Comparison of ENCODE assay signal across 29 cellular contexts in the genomic region with DNA sequence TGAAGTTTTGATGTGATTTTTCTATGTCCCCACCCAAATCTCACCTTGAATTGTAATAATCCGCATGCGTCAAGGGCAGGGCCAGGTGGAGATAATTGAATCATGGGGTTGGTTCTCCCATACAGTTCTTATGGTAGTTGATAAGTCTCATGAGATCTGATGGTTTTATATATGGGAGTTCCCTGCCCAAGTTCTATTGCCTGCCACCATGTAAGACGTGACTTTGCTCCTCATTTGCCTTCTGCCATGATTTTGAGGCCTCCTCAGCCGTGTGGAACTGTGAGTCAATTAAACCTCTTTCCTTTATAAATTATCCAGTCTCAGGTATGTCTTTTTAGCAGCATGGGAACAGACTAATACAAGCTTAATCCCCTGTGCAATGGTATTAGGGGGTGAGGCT.
"Had no signal": no experiment of that assay in that cellular context is flagged by ENCODE, and none has a peak within 500 bp of the region (broad histone marks: within the 10 kb centered on the region; RNA-seq: fewer than 3 reads in every experiment).

No MANE protein-coding gene starts in this region.

- H3K27ac ChIP-seq: colonic mucosa, coronary artery, dorsolateral prefrontal cortex, epithelial cell of prostate, esophagus muscularis mucosa, esophagus squamous epithelium, foreskin keratinocyte, gastrocnemius medialis, gastroesophageal sphincter, heart left ventricle, heart right ventricle, hepatocyte had no signal

- H3K27me3 Mint-ChIP-seq: dendritic cell treated with granulocyte-macrophage colony-stimulating factor and Interleukin-4, amounts not matched to agents 40 ng/mL and 50 ng/mL, for 4 days had no signal

- H3K9me3 Mint-ChIP-seq: effector memory CD8-positive, alpha-beta T cell had no signal

- H3K27me3 ChIP-seq: colonic mucosa, dorsolateral prefrontal cortex, esophagus muscularis mucosa, esophagus squamous epithelium, foreskin keratinocyte, gastrocnemius medialis, gastroesophageal sphincter, heart left ventricle, heart right ventricle, hepatocyte had no signal

- H2AFZ ChIP-seq: hepatocyte had no signal

- FAIRE-seq: colon, endometrium, endothelial cell of umbilical vein, frontal cortex had no signal

- H3K4me2 ChIP-seq: hepatocyte had no signal

- H3K4me1 ChIP-seq: colonic mucosa, esophagus squamous epithelium, foreskin keratinocyte, gastrocnemius medialis, gastroesophageal sphincter, heart left ventricle, heart right ventricle had no signal

- H3K79me2 ChIP-seq: hepatocyte had no signal

- H3K9me3 ChIP-seq: colonic mucosa, esophagus muscularis mucosa, esophagus squamous epithelium, gastrocnemius medialis had no signal

- H3K36me3 ChIP-seq: colonic mucosa, esophagus muscularis mucosa, esophagus squamous epithelium, gastrocnemius medialis, gastroesophageal sphincter, heart left ventricle, heart right ventricle had no signal

- H3K4me3 ChIP-seq: colonic mucosa, coronary artery, dorsolateral prefrontal cortex, esophagus muscularis mucosa, esophagus squamous epithelium, gastrocnemius medialis, gastroesophageal sphincter, heart left ventricle, heart right ventricle, hepatocyte had no signal

- H3K4me3 Mint-ChIP-seq: dendritic cell treated with granulocyte-macrophage colony-stimulating factor and Interleukin-4, amounts not matched to agents 40 ng/mL and 50 ng/mL, for 4 days; effector memory CD8-positive, alpha-beta T cell had no signal

- ATAC-seq: effector memory CD8-positive, alpha-beta T cell; esophagus mucosa; foreskin keratinocyte; gastrocnemius medialis; gastroesophageal sphincter; heart left ventricle; heart right ventricle had no signal

- H3K27ac Mint-ChIP-seq: dendritic cell treated with granulocyte-macrophage colony-stimulating factor and Interleukin-4, amounts not matched to agents 40 ng/mL and 50 ng/mL, for 4 days; effector memory CD8-positive, alpha-beta T cell had no signal

- DNase-seq: colonic mucosa; cortex of kidney; dermis blood vessel endothelial cell; dorsolateral prefrontal cortex; effector CD4-positive, alpha-beta T cell; effector CD8-positive, alpha-beta T cell; effector memory CD4-positive, alpha-beta T cell; effector memory CD8-positive, alpha-beta T cell; erythroblast; esophagus squamous epithelium; foreskin fibroblast; foreskin keratinocyte; foreskin melanocyte; gastrocnemius medialis; glutamatergic neuron; head of caudate nucleus; heart left ventricle; heart right ventricle had no signal
